12 cellular contexts compared by ENCODE assay signal in the genomic region with DNA sequence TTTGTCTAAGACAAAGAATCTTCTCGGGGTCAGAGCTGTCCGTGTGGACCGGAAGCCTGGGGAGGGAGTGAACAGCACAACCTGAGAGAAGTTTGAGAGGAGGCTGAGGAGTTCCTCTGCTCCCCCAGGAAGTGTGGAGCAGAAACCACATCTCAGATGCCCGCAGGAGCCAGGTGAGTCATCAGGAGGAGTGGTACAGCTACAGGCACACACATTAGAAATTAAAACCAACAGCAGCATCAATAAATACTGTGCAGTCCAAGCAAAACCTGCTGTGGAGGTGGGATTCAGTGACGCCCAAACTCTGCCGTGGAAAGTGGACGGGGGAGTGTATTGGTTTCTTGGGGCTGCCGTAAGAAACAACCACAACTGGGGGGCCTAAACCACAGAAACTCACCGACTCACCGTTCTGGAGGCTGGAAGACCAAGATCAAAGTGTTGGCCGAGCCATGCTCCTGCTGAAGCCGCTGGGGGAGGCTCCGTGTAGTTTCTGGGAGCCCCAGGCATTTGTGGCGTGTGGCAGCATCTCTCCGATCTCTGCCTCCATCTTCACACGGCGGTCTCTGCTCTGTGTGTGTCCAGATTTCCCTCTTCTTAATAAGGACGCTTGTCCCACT. TPM values are rescaled to one million over a fixed set of nuclear protein-coding genes. Genes with fewer than 3 reads are reported as not detected.
A peak's percentile ranks its signal among the peaks of the same experiment; 100 is the strongest.
DNase-seq lines count a peak whose midpoint lies in the region; ATAC-seq, FAIRE-seq and TF ChIP-seq lines count a peak whose summit lies in the region.
"Had no signal": no experiment of that assay in that cellular context is flagged by ENCODE, and none has a peak within 500 bp of the region (broad histone marks: within the 10 kb centered on the region; RNA-seq: fewer than 3 reads in every experiment).

No MANE protein-coding gene starts in this region.

- no peak overlapping the region for H3K23ac ChIP-seq in IMR-90 (ENCODE audit: low read depth, low read length)

- H2AK5ac ChIP-seq in IMR-90 (ENCODE audit: low read depth, low read length) = no peak overlapping the region

- H3K4me3 Mint-ChIP-seq in astrocyte (ENCODE audit: unreplicated experiment) = peak overlapping the region; percentile 25
- H3K4me3 Mint-ChIP-seq in activated T-cell treated with anti-CD3 and anti-CD28 coated beads, Interleukin-2, amount 50 U/mL, for 72 hours = no peak overlapping the region
- H3K4me3 Mint-ChIP-seq: memory B cell, type B pancreatic cell had no signal

- no peak overlapping the region for H4K5ac ChIP-seq in IMR-90 (ENCODE audit: low read depth, low read length)

- H2BK20ac ChIP-seq in IMR-90 (ENCODE audit: low read depth, low read length) = no peak overlapping the region

- H2AFZ ChIP-seq in IMR-90 (replicated peaks; ENCODE audit: low read length, poor library complexity) (peak overlapping the region; percentile 44), astrocyte (ENCODE audit: low read depth, low read length) (peak overlapping the region; percentile 1)

- H3K14ac ChIP-seq in IMR-90 (replicated peaks; ENCODE audit: low read depth, low read length) = no peak overlapping the region

- peak; percentile 39 for DNase-seq in ACHN
- peak; percentile 40 for DNase-seq in IMR-90
- peak; percentile 74 for DNase-seq in astrocyte (ENCODE audit: low read depth)
- peak; percentile 59 for DNase-seq in islet precursor cell
- DNase-seq in Ammon's horn (ENCODE audit: low spot score) = no peak
- DNase-seq in mucosa of descending colon = no peak
- DNase-seq in middle frontal gyrus (ENCODE audit: extremely low spot score, low spot score) = no peak
- no peak for DNase-seq in activated T-cell treated with anti-CD3 and anti-CD28 coated beads, Interleukin-2, amount 50 U/mL, for 72 hours

- no peak overlapping the region for H3K18ac ChIP-seq in IMR-90 (ENCODE audit: low read depth, low read length)

- H3K79me1 ChIP-seq in IMR-90 (ENCODE audit: low read depth in 1 of 2, low read length in 2 of 2) = no peaks in the 10 kb centered on the region

- intact Hi-C loops in IMR-90 (cut with micrococcal nuclease) (no loop called here), mucosa of descending colon (cut with DNase I, micrococcal nuclease) (no loop called here)

- H3K9me1 ChIP-seq in IMR-90 (ENCODE audit: insufficient read depth, low read length) = no peaks in the 10 kb centered on the region; the same call in 1 of the 2 replicates

- H3K4me3 ChIP-seq in IMR-90 (ENCODE audit: insufficient read depth, low read depth, low read length) (no peak overlapping the region), astrocyte (ENCODE audit: insufficient read depth, low read depth, low read length) (peak overlapping the region; percentile 3), mucosa of descending colon (no peak overlapping the region)
- H3K4me3 ChIP-seq: body of pancreas had no signal

- no peak for TF ChIP-seq RAD21 in IMR-90 (IDR thresholded peaks at IDR 0.05; ENCODE audit: low read length)

- CTCF ChIA-PET in IMR-90 (lab: Yijun Ruan, JAX) = interaction anchor here (0.8 to 1.9 kb wide), 7 partner anchors 13 to 287 kb away, joined by 3 to 16 read pairs (median 4); no protein-coding TSS in a partner anchor

- no peak overlapping the region for H3K56ac ChIP-seq in IMR-90 (ENCODE audit: extremely low read depth, insufficient read depth, low read length)

- H3K79me2 ChIP-seq in astrocyte (ENCODE audit: insufficient read depth, low read length) = no peaks in the 10 kb centered on the region

- H3K4me2 ChIP-seq in IMR-90 (ENCODE audit: low read depth, low read length) (no peak overlapping the region), astrocyte (ENCODE audit: low read length) (peak overlapping the region; percentile 75)

- no peaks in the 10 kb centered on the region for H3K27me3 Mint-ChIP-seq in astrocyte (ENCODE audit: low read depth, unreplicated experiment)
- no peaks in the 10 kb centered on the region for H3K27me3 Mint-ChIP-seq in activated T-cell treated with anti-CD3 and anti-CD28 coated beads, Interleukin-2, amount 50 U/mL, for 72 hours (ENCODE audit: low read depth)
- H3K27me3 Mint-ChIP-seq: memory B cell, type B pancreatic cell had no signal

- H3K9me3 Mint-ChIP-seq in astrocyte (ENCODE audit: unreplicated experiment) = no peaks in the 10 kb centered on the region
- no peaks in the 10 kb centered on the region for H3K9me3 Mint-ChIP-seq in activated T-cell treated with anti-CD3 and anti-CD28 coated beads, Interleukin-2, amount 50 U/mL, for 72 hours
- H3K9me3 Mint-ChIP-seq: memory B cell, type B pancreatic cell had no signal

- in situ Hi-C loops in ACHN (cut with HindIII; ENCODE audit: low pct_ligation_motif_present, low pct_unique_long_range_greater_than_20kb, low sequenced_read_pairs) = no loop called here
- in situ Hi-C loops in IMR-90 (cut with MboI; ENCODE audit: low sequenced_read_pairs) = loop anchor here (5.0 to 10.0 kb wide), 2 partner anchors 286 to 399 kb away; no protein-coding TSS in a partner anchor

- H3K27me3 ChIP-seq in IMR-90 (ENCODE audit: control insufficient read depth, insufficient read depth, low read length) (no peaks in the 10 kb centered on the region), astrocyte (ENCODE audit: insufficient read depth, low read length) (no peaks in the 10 kb centered on the region)
- H3K27me3 ChIP-seq: body of pancreas had no signal

- peaks cover 6% of the 10 kb centered on the region for H3K4me1 ChIP-seq in IMR-90 (ENCODE audit: control insufficient read depth, insufficient read depth, low read length)
- H3K4me1 ChIP-seq in astrocyte (ENCODE audit: insufficient read depth, low read length) = peaks cover 24% of the 10 kb centered on the region
- H3K4me1 ChIP-seq in mucosa of descending colon (ENCODE audit: low read depth) = no peaks in the 10 kb centered on the region

- no peak overlapping the region for H4K91ac ChIP-seq in IMR-90 (ENCODE audit: insufficient read depth, low read depth, low read length)

- no peak overlapping the region for H3K9ac ChIP-seq in IMR-90 (ENCODE audit: low read depth, low read length)
- peak overlapping the region; percentile 39 for H3K9ac ChIP-seq in astrocyte (ENCODE audit: low read length)

- BruUV-seq in IMR-90 (replicated peaks; lab: Mats Ljungman, UMichigan) = no TSS peak

- no peak overlapping the region for H2BK5ac ChIP-seq in IMR-90 (ENCODE audit: low read depth, low read length, poor library complexity, severe bottlenecking)

- POLR2A ChIA-PET in IMR-90 (lab: Charles Lee; ENCODE audit: unreplicated experiment) = no interaction called here

- dilution Hi-C loops in IMR-90 (cut with HindIII; ENCODE audit: low sequenced_read_pairs, unreplicated experiment) = no loop called here

- WGBS in IMR-90 (ENCODE audit: extremely low coverage in 2 of 2, insufficient read length in 1 of 2), 2 experiments = 91% methylated on average over 8 of the region's 18 CpGs; no CpG with 5 or more reads in 1 of the 2 experiments

- TF ChIP-seq CTCF in IMR-90 (conservative IDR thresholded peaks at IDR 0.05; ENCODE audit: low read depth, low read length) = no peak
- TF ChIP-seq CTCF in astrocyte (IDR thresholded peaks at IDR 0.05; ENCODE audit: insufficient read depth, low read depth, low read length) = no peak
- no peak for TF ChIP-seq CTCF in mucosa of descending colon (IDR thresholded peaks at IDR 0.05)

- FAIRE-seq in astrocyte (lab: Jason Lieb, UNC) = no peak
- FAIRE-seq: endometrium had no signal

- no peak overlapping the region for H2BK120ac ChIP-seq in IMR-90 (ENCODE audit: low read depth, low read length)

- H3K36me3 Mint-ChIP-seq in astrocyte (ENCODE audit: low read depth, unreplicated experiment) = peaks cover 26% of the 10 kb centered on the region
- H3K36me3 Mint-ChIP-seq in activated T-cell treated with anti-CD3 and anti-CD28 coated beads, Interleukin-2, amount 50 U/mL, for 72 hours (ENCODE audit: insufficient read depth in 2 of 2) = no peaks in the 10 kb centered on the region

- H3K36me3 ChIP-seq in IMR-90 (ENCODE audit: control insufficient read depth, insufficient read depth, low read length) (peaks cover 11% of the 10 kb centered on the region), astrocyte (ENCODE audit: insufficient read depth, low read length) (peaks cover 7% of the 10 kb centered on the region), mucosa of descending colon (ENCODE audit: low read depth) (no peaks in the 10 kb centered on the region)

- no peak for ATAC-seq in IMR-90 (ENCODE audit: low read depth)
- no peak for ATAC-seq in mucosa of descending colon
- ATAC-seq in activated T-cell treated with anti-CD3 and anti-CD28 coated beads, Interleukin-2, amount 50 U/mL, for 72 hours (replicated peaks in 1 of 2) = no peak

- H4K8ac ChIP-seq in IMR-90 (ENCODE audit: low read depth in 2 of 2, low read length in 2 of 2) = no peak overlapping the region

- peaks cover 15% of the 10 kb centered on the region for H3K4me1 Mint-ChIP-seq in astrocyte (ENCODE audit: low read depth, unreplicated experiment)
- no peaks in the 10 kb centered on the region for H3K4me1 Mint-ChIP-seq in activated T-cell treated with anti-CD3 and anti-CD28 coated beads, Interleukin-2, amount 50 U/mL, for 72 hours (ENCODE audit: low read depth)

- H2BK15ac ChIP-seq in IMR-90 (ENCODE audit: low read depth, low read length) = no peak overlapping the region

- H3K27ac ChIP-seq in IMR-90 (ENCODE audit: insufficient read depth, low read length) = no peak overlapping the region
- peak overlapping the region; percentile 59 for H3K27ac ChIP-seq in astrocyte (ENCODE audit: low read depth, low read length)
- H3K27ac ChIP-seq: body of pancreas had no signal

- H3K27ac Mint-ChIP-seq in astrocyte (ENCODE audit: unreplicated experiment) = peak overlapping the region; percentile 70
- no peak overlapping the region for H3K27ac Mint-ChIP-seq in activated T-cell treated with anti-CD3 and anti-CD28 coated beads, Interleukin-2, amount 50 U/mL, for 72 hours
- H3K27ac Mint-ChIP-seq: memory B cell had no signal

- no peak overlapping the region for H3K4ac ChIP-seq in IMR-90 (ENCODE audit: low read depth, low read length)

- H2AK9ac ChIP-seq in IMR-90 (replicated peaks; ENCODE audit: low read depth, low read length, poor library complexity) = peak overlapping the region; percentile 23

- no peaks in the 10 kb centered on the region for H3K9me3 ChIP-seq in IMR-90 (ENCODE audit: control insufficient read depth, insufficient read depth, low read length)
- H3K9me3 ChIP-seq in astrocyte (ENCODE audit: insufficient read depth, low read depth, low read length) = no peaks in the 10 kb centered on the region
- no peaks in the 10 kb centered on the region for H3K9me3 ChIP-seq in mucosa of descending colon
- H3K9me3 ChIP-seq: body of pancreas had no signal

- no peak for TF ChIP-seq POLR2A in IMR-90 (IDR thresholded peaks at IDR 0.05; ENCODE audit: low read depth, low read length)

- H4K20me1 ChIP-seq in IMR-90 (ENCODE audit: insufficient read depth, low read length) = no peaks in the 10 kb centered on the region
- H4K20me1 ChIP-seq in astrocyte (ENCODE audit: insufficient read depth, low read length) = peaks cover 15% of the 10 kb centered on the region

RNA-seq across cellular contexts. Expression of a gene that starts 31.2 kb away (rescaled TPM):
- total RNA-seq in IMR-90 (2012; rRNA removed) (105 and 209 TPM in 2 replicates), astrocyte (517 and 564 TPM in 2 replicates), mucosa of descending colon (10 to 100 TPM; 46.2 to 68.6 (median 55.0) TPM)
- polyA plus RNA-seq in IMR-90 (2012; rRNA removed) = 494 and 551 TPM in 2 replicates
- 298 and 1,288 TPM in 2 replicates for polyA plus RNA-seq in IMR-90 (2012; cell fraction: cytosol; rRNA removed)
- polyA plus RNA-seq in IMR-90 (2012; cell fraction: nucleus; rRNA removed; ENCODE audit: low replicate concordance) = 125 and 513 TPM in 2 replicates
- total RNA-seq in activated T-cell treated with anti-CD3 and anti-CD28 coated beads, Interleukin-2, amount 50 U/mL, for 72 hours = 100 to 1,000 TPM; 526 to 609 TPM

RNA-seq across cellular contexts. Expression of a gene that starts 58.8 kb away (rescaled TPM):
- total RNA-seq in IMR-90 (2012; rRNA removed) (12.0 and 17.5 TPM in 2 replicates), astrocyte (27.7 and 29.6 TPM in 2 replicates), mucosa of descending colon (10 to 100 TPM; 29.9 to 50.2 (median 32.8) TPM)
- polyA plus RNA-seq in IMR-90 (2012; rRNA removed) = 18.6 and 19.1 TPM in 2 replicates
- polyA plus RNA-seq in IMR-90 (2012; cell fraction: cytosol; rRNA removed) = 12.4 and 17.8 TPM in 2 replicates
- polyA plus RNA-seq in IMR-90 (2012; cell fraction: nucleus; rRNA removed; ENCODE audit: low replicate concordance) = 3.6 and 4.5 TPM in 2 replicates
- total RNA-seq in activated T-cell treated with anti-CD3 and anti-CD28 coated beads, Interleukin-2, amount 50 U/mL, for 72 hours = 10 to 100 TPM; 65.7 to 84.4 TPM

Comparison
In these comparisons a context has a peak if more than half of its experiments do, and no peak if none do; other contexts are left out.
1. DNase-seq: peak in ACHN (single experiment), IMR-90 (single experiment), astrocyte (single experiment) and islet precursor cell (single experiment); none in Ammon's horn (single experiment), mucosa of descending colon (0 of 3), middle frontal gyrus (single experiment) and activated T-cell treated with anti-CD3 and anti-CD28 coated beads, Interleukin-2, amount 50 U/mL, for 72 hours (0 of 2).